In genomic region chr11:84634309-84634708, GRCh38 we compare ENCODE assay signal across 18 cellular contexts.
"Had no signal": no experiment of that assay in that cellular context is flagged by ENCODE, and none has a peak within 500 bp of the region (broad histone marks: within the 10 kb centered on the region; RNA-seq: fewer than 3 reads in every experiment).

No MANE protein-coding gene starts in this region.

- DNase-seq: effector CD4-positive, alpha-beta T cell; heart left ventricle; hippocampal formation; kidney glomerular epithelial cell; mammary epithelial cell; natural killer cell; nucleus accumbens; ovary; right cardiac atrium; small intestine; stimulated activated CD4-positive, alpha-beta T cell treated with anti-CD3 and anti-CD28 coated beads, Interleukin-12 subunit alpha, Interleukin-12 subunit beta, amount 100 ng/mL, for 4 hours; stimulated activated naive CD4-positive, alpha-beta T cell treated with Interleukin-2 at 50 U/mL for 16 hours; thyroid gland had no signal

- FAIRE-seq: frontal cortex, small intestine, urothelium cell line had no signal

- H3K27me3 ChIP-seq: heart left ventricle, ovary, suprapubic skin, thyroid gland had no signal

- H3K4me3 ChIP-seq: coronary artery, heart left ventricle, ovary, suprapubic skin, thyroid gland had no signal

- H3K27ac ChIP-seq: coronary artery, heart left ventricle, ovary, suprapubic skin, thyroid gland had no signal

- H3K36me3 ChIP-seq: heart left ventricle, ovary, suprapubic skin, thyroid gland had no signal

- ATAC-seq: heart left ventricle, left lobe of liver, natural killer cell, right cardiac atrium had no signal

- H3K4me1 ChIP-seq: heart left ventricle, suprapubic skin, thyroid gland had no signal

- H3K9me3 ChIP-seq: heart left ventricle, ovary, suprapubic skin, thyroid gland had no signal
